In the genomic region with DNA sequence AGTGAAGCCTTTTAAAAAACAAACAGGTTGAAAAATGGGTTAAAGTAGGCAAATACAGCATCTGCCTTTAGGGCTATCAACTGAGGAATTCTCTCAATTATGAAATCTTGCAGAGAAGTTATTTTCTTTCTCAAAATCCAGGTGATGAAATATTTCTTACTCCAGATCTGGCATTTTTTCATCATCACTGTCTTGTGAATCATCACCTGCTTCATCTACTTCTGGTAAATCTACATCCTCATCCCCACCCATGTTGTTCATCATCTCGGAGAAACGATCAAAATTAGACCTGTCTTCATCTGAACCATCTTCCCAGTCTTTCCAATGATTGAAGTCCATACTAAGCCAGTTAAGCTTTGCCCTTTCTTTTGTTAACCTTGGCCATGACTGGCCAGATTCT, we compare ENCODE assay signal across 9 cellular contexts. TPM values are rescaled to one million over a fixed set of nuclear protein-coding genes. Genes with fewer than 3 reads are reported as not detected.
DNase-seq lines count a peak whose midpoint lies in the region; ATAC-seq, FAIRE-seq and TF ChIP-seq lines count a peak whose summit lies in the region.
"Had no signal": no experiment of that assay in that cellular context is flagged by ENCODE, and none has a peak within 500 bp of the region (broad histone marks: within the 10 kb centered on the region; RNA-seq: fewer than 3 reads in every experiment).

No MANE protein-coding gene starts in this region.

- no peak for TF ChIP-seq POLR2A in H1 (IDR thresholded peaks at IDR 0.05; ENCODE audit: control extremely low read depth in 1 of 2, low read depth in 2 of 2, low read length in 2 of 2)

- H3K9ac ChIP-seq in H1 (replicated peaks in 1 of 4; ENCODE audit: extremely low read depth in 1 of 4, low read depth in 3 of 4, low read length in 3 of 4) = no peak overlapping the region

- H3K14ac ChIP-seq in H1 (ENCODE audit: insufficient read length) = no peak overlapping the region

- H4K8ac ChIP-seq in H1 (ENCODE audit: extremely low read depth, insufficient read depth, low read length) = no peak overlapping the region

- no peak for TF ChIP-seq CTCF in H1 (IDR thresholded peaks at IDR 0.05; ENCODE audit: control extremely low read depth in 1 of 3, insufficient read depth in 1 of 3, low read depth in 1 of 3, low read length in 3 of 3)

- H3K27ac ChIP-seq in H1 (ENCODE audit: low read depth, low read length) = no peak overlapping the region
- H3K27ac ChIP-seq: neutrophil had no signal

- H3K9me3 ChIP-seq in H1 (ENCODE audit: insufficient read depth in 2 of 2, low read depth in 1 of 2, low read length in 1 of 2) (no peaks in the 10 kb centered on the region), neuron (ENCODE audit: low read length) (no peaks in the 10 kb centered on the region)
- H3K9me3 ChIP-seq: neutrophil had no signal

- H3K36me3 ChIP-seq in H1 (ENCODE audit: control insufficient read depth in 2 of 4, insufficient read depth in 4 of 4, low read length in 3 of 4) (no peaks in the 10 kb centered on the region), neuron (ENCODE audit: insufficient read depth, low read length) (no peaks in the 10 kb centered on the region)
- H3K36me3 ChIP-seq: neutrophil had no signal

- no peak overlapping the region for H2BK15ac ChIP-seq in H1 (ENCODE audit: low read length)

- 80% methylated on average over 2 of the region's 2 CpGs; no CpG with 5 or more reads in 1 of the 2 experiments for WGBS in H1 (ENCODE audit: extremely low coverage in 1 of 2, insufficient coverage in 1 of 2, insufficient read length in 1 of 2, insufficient replicate concordance in 2 of 2, low coverage in 1 of 2, low lambda C conversion rate in 2 of 2, missing lambda C conversion rate in 1 of 2), 2 experiments

- no peaks in the 10 kb centered on the region for H4K20me1 ChIP-seq in H1 (replicated peaks in 1 of 2; ENCODE audit: control insufficient read depth in 1 of 2, insufficient read depth in 2 of 2, low read length in 2 of 2)

- H2BK120ac ChIP-seq in H1 (replicated peaks; ENCODE audit: low read depth, low read length) = no peak overlapping the region

- no peak overlapping the region for H3K18ac ChIP-seq in H1 (ENCODE audit: extremely low read depth, low read length)

- H3K79me1 ChIP-seq in H1 (ENCODE audit: low read depth, low read length) = no peaks in the 10 kb centered on the region

- DNase-seq in ELR (ENCODE audit: low read depth) = peak; percentile 18
- peak; percentile 29 for DNase-seq in NCI-H226
- DNase-seq in H1 (ENCODE audit: low read depth in 1 of 2, low spot score in 2 of 2) = no peak
- no peak for DNase-seq in NCI-H1105 (lab: John Stamatoyannopoulos, UW)
- DNase-seq in GM19238 (ENCODE audit: insufficient read length, low spot score) = no peak
- DNase-seq: central memory CD4-positive, alpha-beta T cell had no signal

- H4K5ac ChIP-seq in H1 (ENCODE audit: insufficient read length, low read depth, low read length) = no peak overlapping the region

- no peak overlapping the region for H2AK5ac ChIP-seq in H1 (ENCODE audit: low read depth, low read length)

- 0 out of 2 replicates have a peak overlapping the region, but pooled peaks have one; percentile 26 for H2AFZ ChIP-seq in H1 (ENCODE audit: low read length)
- peak overlapping the region; percentile 90 for H2AFZ ChIP-seq in neuron (ENCODE audit: low read depth, low read length)

- no peak overlapping the region for H2BK20ac ChIP-seq in H1 (ENCODE audit: low read length)

- POLR2A ChIA-PET in H1 (lab: Charles Lee; ENCODE audit: partially characterized antibody) = no interaction called here

- no peak for TF ChIP-seq RAD21 in H1 (IDR thresholded peaks at IDR 0.05 in 1 of 2, conservative IDR thresholded peaks at IDR 0.05 in 1 of 2; ENCODE audit: low read depth in 2 of 2, low read length in 2 of 2)

- no peaks in the 10 kb centered on the region for H3K79me2 ChIP-seq in H1 (ENCODE audit: control insufficient read depth in 1 of 2, insufficient read depth in 2 of 2, low read length in 2 of 2)

- H3K56ac ChIP-seq in H1 (replicated peaks; ENCODE audit: insufficient read length, low read depth, low read length) = no peak overlapping the region

- 0 out of 2 replicates have a peak, but pooled peaks cover 1% of the 10 kb centered on the region for H3K23me2 ChIP-seq in H1 (ENCODE audit: low read depth, low read length)

- no peak for ATAC-seq in GM19023 (IDR thresholded peaks at IDR 0.05; ENCODE audit: unreplicated experiment)

- no peak overlapping the region for H3K4ac ChIP-seq in H1 (replicated peaks; ENCODE audit: insufficient read length, low read depth, low read length)

- peak overlapping the region in 1 of 4 experiments; percentile 49; a peak in 3 of 8 replicates for H3K4me3 ChIP-seq in H1 (ENCODE audit: extremely low read depth in 1 of 4, insufficient read depth in 2 of 4, low read depth in 3 of 4, low read length in 4 of 4)
- peak overlapping the region; percentile 33 for H3K4me3 ChIP-seq in neuron (ENCODE audit: low read length)

- CTCF ChIA-PET in H1 (lab: Charles Lee; ENCODE audit: partially characterized antibody) = interaction anchor here (1.2 to 2.2 kb wide), 6 partner anchors 16 to 302 kb away, joined by 3 to 14 read pairs (median 5); a partner anchor contains a TSS

- peak overlapping the region; percentile 58 to 71; a peak in 2 of 4 replicates for H3K4me2 ChIP-seq in H1 (ENCODE audit: insufficient read depth in 1 of 2, low read depth in 2 of 2, low read length in 2 of 2)

- H3K4me1 ChIP-seq in H1 (replicated peaks in 1 of 4; ENCODE audit: control insufficient read depth in 3 of 4, insufficient read depth in 4 of 4, low read length in 3 of 4) = no peaks in the 10 kb centered on the region; a peak in 1 of 7 replicates
- peaks cover 8% of the 10 kb centered on the region for H3K4me1 ChIP-seq in neuron (ENCODE audit: insufficient read depth, low read length)

- no peak overlapping the region for H2BK5ac ChIP-seq in H1 (ENCODE audit: low read depth, low read length)

- no peak overlapping the region for H2BK12ac ChIP-seq in H1 (ENCODE audit: low read depth, low read length)

- H3K27me3 ChIP-seq in H1 (replicated peaks in 1 of 4; ENCODE audit: control insufficient read depth in 3 of 4, extremely low read depth in 1 of 4, insufficient read depth in 3 of 4, low read length in 3 of 4) = peaks cover 0 to 6% (median 0%) of the 10 kb centered on the region in 4 experiments; a peak in 3 of 7 replicates
- peaks cover 3% of the 10 kb centered on the region for H3K27me3 ChIP-seq in neuron (ENCODE audit: insufficient read depth, low read length)

- no peak for FAIRE-seq in H1 (lab: Jason Lieb, UNC)

- no peak overlapping the region for H3K23ac ChIP-seq in H1 (ENCODE audit: insufficient read length)

- no peak for TF ChIP-seq EP300 in H1 (IDR thresholded peaks at IDR 0.05; ENCODE audit: borderline replicate concordance in 1 of 2, low read depth in 2 of 2, low read length in 2 of 2)

- H4K91ac ChIP-seq in H1 (replicated peaks; ENCODE audit: insufficient read length, low read length) = no peak overlapping the region

TF ChIP-seq in H1, 55 proteins besides CTCF, POLR2A, EP300 and RAD21:
- TF ChIP-seq SIN3A (conservative IDR thresholded peaks at IDR 0.05 in 1 of 2, IDR thresholded peaks at IDR 0.05 in 1 of 2; ENCODE audit: low read depth in 1 of 2, low read length in 2 of 2) = no peak
- TF ChIP-seq PHF8 (conservative IDR thresholded peaks at IDR 0.05; ENCODE audit: low read depth, low read length) = no peak
- TF ChIP-seq SP2 (IDR thresholded peaks at IDR 0.05; ENCODE audit: low read length) = no peak
- no peak for TF ChIP-seq RXRA (IDR thresholded peaks at IDR 0.05; ENCODE audit: insufficient read depth, low read depth, low read length)
- TF ChIP-seq TAF7 (optimal IDR thresholded peaks at IDR 0.05; ENCODE audit: borderline replicate concordance, low read depth, low read length) = no peak
- TF ChIP-seq CBX8 (IDR thresholded peaks at IDR 0.05; ENCODE audit: borderline replicate concordance, low read depth, low read length) = no peak
- TF ChIP-seq, protein P1, sequence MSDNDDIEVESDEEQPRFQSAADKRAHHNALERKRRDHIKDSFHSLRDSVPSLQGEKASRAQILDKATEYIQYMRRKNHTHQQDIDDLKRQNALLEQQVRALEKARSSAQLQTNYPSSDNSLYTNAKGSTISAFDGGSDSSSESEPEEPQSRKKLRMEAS (IDR thresholded peaks at IDR 0.05) = no peak
- TF ChIP-seq CHD2 (IDR thresholded peaks at IDR 0.05; ENCODE audit: low read length) = no peak
- TF ChIP-seq FOSL1 (IDR thresholded peaks at IDR 0.05; ENCODE audit: insufficient read depth, low read depth, low read length) = no peak
- no peak for TF ChIP-seq HDAC2 (IDR thresholded peaks at IDR 0.05; ENCODE audit: borderline replicate concordance in 1 of 2, low read depth in 2 of 2, low read length in 2 of 2)
- TF ChIP-seq ASH2L (IDR thresholded peaks at IDR 0.05; ENCODE audit: low read length) = no peak

RNA-seq across cellular contexts. Expression of a gene that starts 33.3 kb away (rescaled TPM):
- 29.9 and 32.5 TPM in 2 replicates for total RNA-seq in H1 (2021; fragmentation: NEBNext Ultra II Directional; extraction: Animal tissue kit (Norgen Biotek cat#: 25700))
- polyA plus RNA-seq in H1 (2011; rRNA removed) = 9.3 and 14.1 TPM in 2 replicates
- polyA plus RNA-seq in H1 (2011; cell fraction: cytosol; rRNA removed) = 20.4 TPM
- polyA plus RNA-seq in H1 (2011; cell fraction: nucleus; rRNA removed) = 1.2 TPM
- 22.8 to 51.2 TPM (median 30.3 TPM) in 4 replicates for polyA plus RNA-seq in H1 (2012, experiment 1 of 2)
- polyA plus RNA-seq in H1 (2012, experiment 2 of 2) = 4.7 TPM
- polyA plus RNA-seq in H1 (2013, experiment 1 of 2) = 51.2 TPM
- polyA plus RNA-seq in H1 (2013, experiment 2 of 2) = 50.8 TPM
- polyA minus RNA-seq in H1 (2011; rRNA and poly(A)+ RNA removed) = 5.0 and 5.3 TPM in 2 replicates
- polyA minus RNA-seq in H1 (2011; cell fraction: cytosol; rRNA and poly(A)+ RNA removed) = 9.6 TPM
- polyA minus RNA-seq in H1 (2011; cell fraction: nucleus; rRNA and poly(A)+ RNA removed) = 9.6 TPM

Comparison
In these comparisons a context has a peak if more than half of its experiments do, and no peak if none do; other contexts are left out.
1. DNase-seq: peak in ELR (single experiment) and NCI-H226 (single experiment); none in H1 (0 of 2), NCI-H1105 (single experiment) and GM19238 (single experiment).